1 cellular context compared by ENCODE assay signal in the genomic region with DNA sequence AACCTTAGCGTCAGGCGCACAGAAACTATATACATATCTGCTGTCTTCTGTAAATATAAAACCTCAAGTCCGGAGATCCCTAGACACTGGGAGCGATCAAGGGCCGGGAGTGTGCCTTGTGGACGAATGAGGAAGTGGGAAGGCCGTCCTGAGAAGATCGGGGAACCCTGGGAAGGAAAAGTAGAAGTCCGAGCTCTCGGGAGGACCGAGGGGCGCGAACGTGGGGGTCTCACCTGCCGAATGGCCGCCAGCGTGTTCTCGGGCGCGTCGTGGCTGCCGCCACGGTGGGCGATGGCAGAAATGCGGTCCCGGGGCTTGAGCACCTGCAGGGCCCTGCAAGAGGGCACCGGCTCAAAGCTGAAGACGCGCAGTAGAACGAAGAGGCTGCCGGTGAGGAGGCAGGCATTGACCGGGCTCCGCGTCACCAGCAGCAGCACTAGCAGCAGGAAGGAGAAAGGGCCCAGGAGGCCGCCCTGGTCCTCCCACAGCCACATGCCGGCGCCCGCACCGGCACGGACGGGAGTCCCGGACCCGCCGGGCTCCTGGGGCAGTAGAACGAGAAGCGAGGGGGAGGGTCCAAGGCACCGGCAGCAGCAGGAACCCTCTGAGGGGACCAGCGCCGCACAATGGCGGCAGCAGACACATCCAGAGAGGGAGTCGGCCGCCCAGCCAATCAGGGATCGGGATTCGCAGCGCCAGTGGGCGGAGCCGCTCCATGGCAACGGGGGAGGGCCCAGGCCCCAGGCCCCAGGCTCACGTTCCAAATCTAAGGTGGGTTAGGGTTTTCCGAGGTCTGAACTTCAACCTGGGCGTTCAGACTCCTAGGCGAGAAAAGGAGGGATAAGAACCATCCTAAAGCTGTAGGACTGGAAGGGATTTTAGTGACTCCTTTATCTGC.
TF ChIP-seq lines count a peak whose summit lies in the region.

GDE1 (minus strand) TSS at position 628 of the 898 bp plus-strand sequence; CDS start at position 494, 134 bp downstream.

TF ChIP-seq in HepG2, 621 proteins besides CTCF, POLR2A, EP300 and RAD21 (continued from another document and continues in another):
- no peak for TF ChIP-seq STAT6 (CRISPR knock-in tag; IDR thresholded peaks at IDR 0.05; ENCODE audit: borderline replicate concordance)
- no peak for TF ChIP-seq ZFYVE20 (CRISPR knock-in tag; IDR thresholded peaks at IDR 0.05; ENCODE audit: borderline replicate concordance, low read depth)
- peak; percentile 45; the same call in 1 of the 2 replicates for TF ChIP-seq ARID5B (CRISPR knock-in tag; IDR thresholded peaks at IDR 0.05)
- TF ChIP-seq ZNF644 (CRISPR knock-in tag; IDR thresholded peaks at IDR 0.05; ENCODE audit: low read depth), result 0 out of 2 replicates have a peak, but pooled peaks have one; percentile 28
- peak; percentile 65; the same call in 1 of the 2 replicates for TF ChIP-seq ZNF761 (CRISPR knock-in tag; conservative IDR thresholded peaks at IDR 0.05)
- no peak; the same call in 1 of the 2 replicates for TF ChIP-seq SSRP1 (CRISPR knock-in tag; IDR thresholded peaks at IDR 0.05)
- no peak for TF ChIP-seq ZNF569 (CRISPR knock-in tag; IDR thresholded peaks at IDR 0.05; ENCODE audit: borderline replicate concordance)
- peak; percentile 93 for TF ChIP-seq YY1 (IDR thresholded peaks at IDR 0.05; ENCODE audit: insufficient read depth, insufficient replicate concordance, low read depth, low read length)
- no peak for TF ChIP-seq NCOA5 (CRISPR knock-in tag; IDR thresholded peaks at IDR 0.05)
- TF ChIP-seq POLR2G (IDR thresholded peaks at IDR 0.05; ENCODE audit: low read depth, low read length), result peak; percentile 96
- no peak for TF ChIP-seq LCORL (IDR thresholded peaks at IDR 0.05)
- TF ChIP-seq LCORL (CRISPR knock-in tag; IDR thresholded peaks at IDR 0.05), result peak; percentile 45; the same call in 1 of the 2 replicates
- peak; percentile 90 for TF ChIP-seq HIVEP1 (CRISPR knock-in tag; IDR thresholded peaks at IDR 0.05)
- TF ChIP-seq, protein P1, sequence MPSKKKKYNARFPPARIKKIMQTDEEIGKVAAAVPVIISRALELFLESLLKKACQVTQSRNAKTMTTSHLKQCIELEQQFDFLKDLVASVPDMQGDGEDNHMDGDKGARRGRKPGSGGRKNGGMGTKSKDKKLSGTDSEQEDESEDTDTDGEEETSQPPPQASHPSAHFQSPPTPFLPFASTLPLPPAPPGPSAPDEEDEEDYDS (CRISPR knock-in tag; IDR thresholded peaks at IDR 0.05), result peak; percentile 81
- TF ChIP-seq NONO (IDR thresholded peaks at IDR 0.05), result no peak
- no peak; the same call in 1 of the 2 replicates for TF ChIP-seq NONO (CRISPR knock-in tag; conservative IDR thresholded peaks at IDR 0.05)
- TF ChIP-seq SMAD1 (CRISPR knock-in tag; IDR thresholded peaks at IDR 0.05; ENCODE audit: borderline replicate concordance, low read depth), result peak; percentile 74; the same call in 1 of the 2 replicates
- no peak for TF ChIP-seq PHB2 (IDR thresholded peaks at IDR 0.05; ENCODE audit: partially characterized antibody)
- TF ChIP-seq, protein P2, sequence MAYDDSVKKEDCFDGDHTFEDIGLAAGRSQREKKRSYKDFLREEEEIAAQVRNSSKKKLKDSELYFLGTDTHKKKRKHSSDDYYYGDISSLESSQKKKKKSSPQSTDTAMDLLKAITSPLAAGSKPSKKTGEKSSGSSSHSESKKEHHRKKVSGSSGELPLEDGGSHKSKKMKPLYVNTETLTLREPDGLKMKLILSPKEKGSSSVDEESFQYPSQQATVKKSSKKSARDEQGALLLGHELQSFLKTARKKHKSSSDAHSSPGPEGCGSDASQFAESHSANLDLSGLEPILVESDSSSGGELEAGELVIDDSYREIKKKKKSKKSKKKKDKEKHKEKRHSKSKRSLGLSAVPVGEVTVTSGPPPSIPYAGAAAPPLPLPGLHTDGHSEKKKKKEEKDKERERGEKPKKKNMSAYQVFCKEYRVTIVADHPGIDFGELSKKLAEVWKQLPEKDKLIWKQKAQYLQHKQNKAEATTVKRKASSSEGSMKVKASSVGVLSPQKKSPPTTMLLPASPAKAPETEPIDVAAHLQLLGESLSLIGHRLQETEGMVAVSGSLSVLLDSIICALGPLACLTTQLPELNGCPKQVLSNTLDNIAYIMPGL (CRISPR knock-in tag; IDR thresholded peaks at IDR 0.05; ENCODE audit: borderline replicate concordance in 1 of 2, low read depth in 1 of 2), result peak; percentile 93 to 98; a peak in 3 of 4 replicates
- peak; percentile 89; the same call in 1 of the 2 replicates for TF ChIP-seq MEF2D (CRISPR knock-in tag; IDR thresholded peaks at IDR 0.05)
- TF ChIP-seq ZBTB7A (CRISPR knock-in tag; IDR thresholded peaks at IDR 0.05), result peak; percentile 89
- peak; percentile 90 for TF ChIP-seq ZBTB20 (CRISPR knock-in tag; IDR thresholded peaks at IDR 0.05; ENCODE audit: borderline replicate concordance, low read depth)
- TF ChIP-seq DMTF1 (CRISPR knock-in tag; IDR thresholded peaks at IDR 0.05), result no peak; the same call in 1 of the 2 replicates
- TF ChIP-seq ZNF232 (CRISPR knock-in tag; IDR thresholded peaks at IDR 0.05; ENCODE audit: borderline replicate concordance), result peak; percentile 18; the same call in 1 of the 2 replicates
- peak; percentile 70; the same call in 1 of the 2 replicates for TF ChIP-seq ZFP41 (CRISPR knock-in tag; IDR thresholded peaks at IDR 0.05; ENCODE audit: borderline replicate concordance)
- TF ChIP-seq ZNF556 (CRISPR knock-in tag; IDR thresholded peaks at IDR 0.05; ENCODE audit: borderline replicate concordance), result peak; percentile 83; the same call in 1 of the 2 replicates
- TF ChIP-seq RXRA (CRISPR knock-in tag; IDR thresholded peaks at IDR 0.05), result peak; percentile 68; the same call in 1 of the 2 replicates
- no peak for TF ChIP-seq ZNF432 (CRISPR knock-in tag; IDR thresholded peaks at IDR 0.05; ENCODE audit: borderline replicate concordance)
- TF ChIP-seq FOXP1 (IDR thresholded peaks at IDR 0.05), result no peak
- no peak for TF ChIP-seq FOXP1 (CRISPR knock-in tag; IDR thresholded peaks at IDR 0.05)
- peak; percentile 75; the same call in 1 of the 2 replicates for TF ChIP-seq PAX8 (CRISPR knock-in tag; IDR thresholded peaks at IDR 0.05; ENCODE audit: borderline replicate concordance)
- TF ChIP-seq MAFF (IDR thresholded peaks at IDR 0.05; ENCODE audit: low read depth, low read length), result no peak
- TF ChIP-seq ELF3 (CRISPR knock-in tag; IDR thresholded peaks at IDR 0.05), result no peak; the same call in none of the 2 replicates
- TF ChIP-seq, protein P3, sequence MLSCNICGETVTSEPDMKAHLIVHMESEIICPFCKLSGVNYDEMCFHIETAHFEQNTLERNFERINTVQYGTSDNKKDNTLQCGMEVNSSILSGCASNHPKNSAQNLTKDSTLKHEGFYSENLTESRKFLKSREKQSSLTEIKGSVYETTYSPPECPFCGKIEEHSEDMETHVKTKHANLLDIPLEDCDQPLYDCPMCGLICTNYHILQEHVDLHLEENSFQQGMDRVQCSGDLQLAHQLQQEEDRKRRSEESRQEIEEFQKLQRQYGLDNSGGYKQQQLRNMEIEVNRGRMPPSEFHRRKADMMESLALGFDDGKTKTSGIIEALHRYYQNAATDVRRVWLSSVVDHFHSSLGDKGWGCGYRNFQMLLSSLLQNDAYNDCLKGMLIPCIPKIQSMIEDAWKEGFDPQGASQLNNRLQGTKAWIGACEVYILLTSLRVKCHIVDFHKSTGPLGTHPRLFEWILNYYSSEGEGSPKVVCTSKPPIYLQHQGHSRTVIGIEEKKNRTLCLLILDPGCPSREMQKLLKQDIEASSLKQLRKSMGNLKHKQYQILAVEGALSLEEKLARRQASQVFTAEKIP (CRISPR knock-in tag; IDR thresholded peaks at IDR 0.05; ENCODE audit: borderline replicate concordance), result no peak
- TF ChIP-seq ZNF44 (CRISPR knock-in tag; IDR thresholded peaks at IDR 0.05), result peak; percentile 66; the same call in 1 of the 2 replicates
- no peak for TF ChIP-seq SMARCE1 (IDR thresholded peaks at IDR 0.05; ENCODE audit: borderline replicate concordance)
- TF ChIP-seq ZFP90 (CRISPR knock-in tag; IDR thresholded peaks at IDR 0.05; ENCODE audit: borderline replicate concordance), result no peak; the same call in 1 of the 2 replicates
- TF ChIP-seq, protein P4, sequence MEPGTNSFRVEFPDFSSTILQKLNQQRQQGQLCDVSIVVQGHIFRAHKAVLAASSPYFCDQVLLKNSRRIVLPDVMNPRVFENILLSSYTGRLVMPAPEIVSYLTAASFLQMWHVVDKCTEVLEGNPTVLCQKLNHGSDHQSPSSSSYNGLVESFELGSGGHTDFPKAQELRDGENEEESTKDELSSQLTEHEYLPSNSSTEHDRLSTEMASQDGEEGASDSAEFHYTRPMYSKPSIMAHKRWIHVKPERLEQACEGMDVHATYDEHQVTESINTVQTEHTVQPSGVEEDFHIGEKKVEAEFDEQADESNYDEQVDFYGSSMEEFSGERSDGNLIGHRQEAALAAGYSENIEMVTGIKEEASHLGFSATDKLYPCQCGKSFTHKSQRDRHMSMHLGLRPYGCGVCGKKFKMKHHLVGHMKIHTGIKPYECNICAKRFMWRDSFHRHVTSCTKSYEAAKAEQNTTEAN (CRISPR knock-in tag; conservative IDR thresholded peaks at IDR 0.05), result 0 out of 2 replicates have a peak, but pooled peaks have one; percentile 46
- peak; percentile 94; the same call in 1 of the 2 replicates for TF ChIP-seq KDM2A (CRISPR knock-in tag; IDR thresholded peaks at IDR 0.05; ENCODE audit: borderline replicate concordance, low read depth)
- peak; percentile 97 for TF ChIP-seq ZNF274 (CRISPR knock-in tag; IDR thresholded peaks at IDR 0.05)
- TF ChIP-seq CERS6 (CRISPR knock-in tag; IDR thresholded peaks at IDR 0.05), result no peak
- TF ChIP-seq HDAC2 (CRISPR knock-in tag; IDR thresholded peaks at IDR 0.05), result peak; percentile 52
- TF ChIP-seq TOPORS (CRISPR knock-in tag; IDR thresholded peaks at IDR 0.05), result no peak
- TF ChIP-seq ZNF292 (CRISPR knock-in tag; IDR thresholded peaks at IDR 0.05; ENCODE audit: borderline replicate concordance, low read depth), result peak; percentile 92
- TF ChIP-seq ZNF33B (CRISPR knock-in tag; IDR thresholded peaks at IDR 0.05), result peak; percentile 58; the same call in 1 of the 2 replicates
